In genomic region chr17:61225178-61225577, GRCh38 we compare ENCODE assay signal across 28 cellular contexts.
"Had no signal": no experiment of that assay in that cellular context is flagged by ENCODE, and none has a peak within 500 bp of the region (broad histone marks: within the 10 kb centered on the region; RNA-seq: fewer than 3 reads in every experiment).

No MANE protein-coding gene starts in this region.

- H3K36me3 Mint-ChIP-seq: stimulated activated effector memory CD8-positive, alpha-beta T cell treated with anti-CD3 and anti-CD28 coated beads, Interleukin-12 subunit alpha, Interleukin-12 subunit beta, amount 100 ng/mL, for 72 hours had no signal

- H3K27me3 Mint-ChIP-seq: dendritic cell treated with granulocyte-macrophage colony-stimulating factor and Interleukin-4, amounts not matched to agents 40 ng/mL and 50 ng/mL, for 4 days; effector memory CD8-positive, alpha-beta T cell; memory B cell; naive thymus-derived CD4-positive, alpha-beta T cell had no signal

- H3K27ac ChIP-seq: colonic mucosa, esophagus squamous epithelium, heart right ventricle, left ventricle myocardium inferior, prostate gland, right atrium auricular region, sigmoid colon, testis, tibial artery, upper lobe of left lung had no signal

- H3K9me3 Mint-ChIP-seq: dendritic cell treated with granulocyte-macrophage colony-stimulating factor and Interleukin-4, amounts not matched to agents 40 ng/mL and 50 ng/mL, for 4 days; effector memory CD8-positive, alpha-beta T cell; memory B cell; naive thymus-derived CD4-positive, alpha-beta T cell; nephron progenitor cell; stimulated activated effector memory CD8-positive, alpha-beta T cell treated with anti-CD3 and anti-CD28 coated beads, Interleukin-12 subunit alpha, Interleukin-12 subunit beta, amount 100 ng/mL, for 72 hours had no signal

- DNase-seq: colonic mucosa; effector memory CD8-positive, alpha-beta T cell; erythroblast; esophagus squamous epithelium; foreskin melanocyte; glutamatergic neuron; heart right ventricle; hippocampal formation; left cardiac atrium; left ventricle myocardium inferior; mucosa of descending colon; naive thymus-derived CD4-positive, alpha-beta T cell; nephron progenitor cell; nucleus accumbens; sigmoid colon; stimulated activated CD4-positive, alpha-beta T cell treated with anti-CD3 and anti-CD28 coated beads, Interleukin-2, amount 100 ng/mL, for 24 hours; stimulated activated CD4-positive, alpha-beta T cell treated with anti-CD3 and anti-CD28 coated beads, Interleukin-4, amount 100 ng/mL, for 24 hours; stimulated activated naive CD4-positive, alpha-beta T cell treated with Interleukin-2 at 50 U/mL for 16 hours; substantia nigra; testis; tibial artery; upper lobe of left lung had no signal

- H3K36me3 ChIP-seq: colonic mucosa, esophagus squamous epithelium, heart right ventricle, left ventricle myocardium inferior, prostate gland, right atrium auricular region, sigmoid colon, tibial artery, upper lobe of left lung had no signal

- H3K27me3 ChIP-seq: colonic mucosa, esophagus squamous epithelium, heart right ventricle, right atrium auricular region, sigmoid colon, testis, tibial artery, upper lobe of left lung had no signal

- H3K4me3 Mint-ChIP-seq: dendritic cell treated with granulocyte-macrophage colony-stimulating factor and Interleukin-4, amounts not matched to agents 40 ng/mL and 50 ng/mL, for 4 days; effector memory CD8-positive, alpha-beta T cell; memory B cell; nephron progenitor cell; stimulated activated effector memory CD8-positive, alpha-beta T cell treated with anti-CD3 and anti-CD28 coated beads, Interleukin-12 subunit alpha, Interleukin-12 subunit beta, amount 100 ng/mL, for 72 hours had no signal

- ATAC-seq: effector memory CD8-positive, alpha-beta T cell; heart right ventricle; left cardiac atrium; mucosa of descending colon; naive thymus-derived CD4-positive, alpha-beta T cell; stimulated activated effector memory CD8-positive, alpha-beta T cell treated with anti-CD3 and anti-CD28 coated beads, Interleukin-12 subunit alpha, Interleukin-12 subunit beta, amount 100 ng/mL, for 72 hours had no signal

- H3K27ac Mint-ChIP-seq: dendritic cell treated with granulocyte-macrophage colony-stimulating factor and Interleukin-4, amounts not matched to agents 40 ng/mL and 50 ng/mL, for 4 days; effector memory CD8-positive, alpha-beta T cell; memory B cell; naive thymus-derived CD4-positive, alpha-beta T cell; nephron progenitor cell; stimulated activated effector memory CD8-positive, alpha-beta T cell treated with anti-CD3 and anti-CD28 coated beads, Interleukin-12 subunit alpha, Interleukin-12 subunit beta, amount 100 ng/mL, for 72 hours had no signal

- H3K4me3 ChIP-seq: colonic mucosa, esophagus squamous epithelium, heart right ventricle, left ventricle myocardium inferior, lung, mucosa of descending colon, prostate gland, right atrium auricular region, sigmoid colon, testis, tibial artery, upper lobe of left lung had no signal

- H3K9me3 ChIP-seq: colonic mucosa, esophagus squamous epithelium, heart right ventricle, left ventricle myocardium inferior, mucosa of descending colon, prostate gland, right atrium auricular region, sigmoid colon, testis, tibial artery, upper lobe of left lung had no signal

- H3K4me1 ChIP-seq: colonic mucosa, esophagus squamous epithelium, left ventricle myocardium inferior, prostate gland, right atrium auricular region, sigmoid colon, tibial artery had no signal
